13 cellular contexts compared by ENCODE assay signal in the genomic region with DNA sequence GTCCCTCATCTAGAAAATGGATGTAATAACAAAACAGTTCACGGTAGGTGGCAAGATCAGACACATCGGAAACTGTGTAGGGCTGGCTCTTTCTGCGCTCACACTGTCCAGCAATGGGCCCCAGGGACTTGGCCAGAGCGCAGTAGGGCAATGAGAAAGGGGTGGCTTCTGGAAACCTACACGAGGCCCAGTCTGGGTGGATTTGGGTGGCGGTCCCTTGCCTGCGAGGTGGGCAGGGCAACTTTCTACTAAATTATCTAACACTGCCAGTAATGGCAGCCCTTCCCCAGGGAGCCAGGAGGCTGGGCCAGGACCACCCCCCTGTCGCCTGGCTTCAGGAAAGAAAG. TPM values are rescaled to one million over a fixed set of nuclear protein-coding genes. Genes with fewer than 3 reads are reported as not detected.
DNase-seq lines count a peak whose midpoint lies in the region; ATAC-seq and TF ChIP-seq lines count a peak whose summit lies in the region.
"Had no signal": no experiment of that assay in that cellular context is flagged by ENCODE, and none has a peak within 500 bp of the region (broad histone marks: within the 10 kb centered on the region; RNA-seq: fewer than 3 reads in every experiment).

No MANE protein-coding gene starts in this region.

- peaks cover 49 to 71% (median 67%) of the 10 kb centered on the region in 10 experiments for H3K4me1 ChIP-seq in BLaER1 treated with 17β-estradiol and CSF1 and Interleukin-3, amounts not matched to agents 10 nM and 100 nM
- peaks cover 40% of the 10 kb centered on the region for H3K4me1 ChIP-seq in KMS-11 (ENCODE audit: low read depth, poor library complexity, severe bottlenecking)
- H3K4me1 ChIP-seq in neural progenitor cell = peaks cover 19% of the 10 kb centered on the region

- H2AFZ ChIP-seq in KMS-11 (ENCODE audit: low read depth) (no peak overlapping the region), neural progenitor cell (replicated peaks) (no peak overlapping the region)

- peaks cover 1% of the 10 kb centered on the region; the same call in 1 of the 2 replicates for H3K79me2 ChIP-seq in KMS-11 (ENCODE audit: insufficient read depth, low read depth)
- peaks cover 35% of the 10 kb centered on the region for H3K79me2 ChIP-seq in neural progenitor cell (ENCODE audit: low read depth)

- peaks cover 22% of the 10 kb centered on the region for H3K36me3 Mint-ChIP-seq in central memory CD8-positive, alpha-beta T cell (ENCODE audit: insufficient read depth)
- peaks cover 4% of the 10 kb centered on the region for H3K36me3 Mint-ChIP-seq in neural progenitor cell

- peak overlapping the region in 1 of 10 experiments; percentile 82; a peak in 1 of 20 replicates for H3K4me3 ChIP-seq in BLaER1 treated with 17β-estradiol and CSF1 and Interleukin-3, amounts not matched to agents 10 nM and 100 nM
- H3K4me3 ChIP-seq in KMS-11 (IDR thresholded peaks at IDR 0.05; ENCODE audit: insufficient read depth, low read depth, low read length) (no peak overlapping the region), neural progenitor cell (peak overlapping the region; percentile 95)

- peaks cover 39% of the 10 kb centered on the region for H3K4me1 Mint-ChIP-seq in central memory CD8-positive, alpha-beta T cell
- H3K4me1 Mint-ChIP-seq in neural progenitor cell = peaks cover 41% of the 10 kb centered on the region

- peaks cover 0 to 19% (median 10%) of the 10 kb centered on the region in 11 experiments; a peak in 11 of 22 replicates for H4K20me1 ChIP-seq in BLaER1 treated with 17β-estradiol and CSF1 and Interleukin-3, amounts not matched to agents 10 nM and 100 nM
- H4K20me1 ChIP-seq in KMS-11 (ENCODE audit: insufficient read depth) = no peaks in the 10 kb centered on the region
- H4K20me1 ChIP-seq in neural progenitor cell (ENCODE audit: low read depth) = peaks cover 34% of the 10 kb centered on the region

- peaks cover 33% of the 10 kb centered on the region for H3F3A ChIP-seq in neural progenitor cell (ENCODE audit: low read depth)

- no peaks in the 10 kb centered on the region for H3K9me3 ChIP-seq in BLaER1 treated with 17β-estradiol and CSF1 and Interleukin-3, amounts not matched to agents 10 nM and 100 nM (replicated peaks in 1 of 11)
- no peaks in the 10 kb centered on the region for H3K9me3 ChIP-seq in neural progenitor cell (ENCODE audit: low read depth)

- no peaks in the 10 kb centered on the region for H3K9me3 Mint-ChIP-seq in central memory CD8-positive, alpha-beta T cell
- H3K9me3 Mint-ChIP-seq in neural progenitor cell = no peaks in the 10 kb centered on the region

- no peak for ATAC-seq in central memory CD8-positive, alpha-beta T cell (replicated peaks; ENCODE audit: extremely low read depth, poor library complexity, severe bottlenecking)
- no peak for ATAC-seq in HG03520 (IDR thresholded peaks at IDR 0.05; ENCODE audit: unreplicated experiment)
- no peak for ATAC-seq in HG02610 (IDR thresholded peaks at IDR 0.05; ENCODE audit: unreplicated experiment)

- peak overlapping the region; percentile 88 for H3K4me3 Mint-ChIP-seq in central memory CD8-positive, alpha-beta T cell
- H3K4me3 Mint-ChIP-seq in neural progenitor cell = peak overlapping the region; percentile 86

- H3K27ac Mint-ChIP-seq in central memory CD8-positive, alpha-beta T cell (ENCODE audit: low read depth) = peak overlapping the region; percentile 51
- H3K27ac Mint-ChIP-seq in neural progenitor cell = peak overlapping the region; percentile 25

- TF ChIP-seq CTCF in KMS-11 (conservative IDR thresholded peaks at IDR 0.05; ENCODE audit: low read depth, low read length) (no peak), neural progenitor cell (IDR thresholded peaks at IDR 0.05) (no peak)

- peak overlapping the region in 5 of 11 experiments; percentile 64 to 88 (median 71); a peak in 4 of 22 replicates for H3K27ac ChIP-seq in BLaER1 treated with 17β-estradiol and CSF1 and Interleukin-3, amounts not matched to agents 10 nM and 100 nM
- H3K27ac ChIP-seq in KMS-11 (no peak overlapping the region), neural progenitor cell (no peak overlapping the region)

- peaks cover 8% of the 10 kb centered on the region for H3K27me3 Mint-ChIP-seq in central memory CD8-positive, alpha-beta T cell
- peaks cover 17% of the 10 kb centered on the region for H3K27me3 Mint-ChIP-seq in neural progenitor cell (ENCODE audit: insufficient read depth, low read depth)

- H3K36me3 ChIP-seq in BLaER1 treated with 17β-estradiol and CSF1 and Interleukin-3, amounts not matched to agents 10 nM and 100 nM = no peaks in the 10 kb centered on the region
- H3K36me3 ChIP-seq in KMS-11 (ENCODE audit: insufficient read depth) (no peaks in the 10 kb centered on the region), neural progenitor cell (no peaks in the 10 kb centered on the region)

- peak overlapping the region; percentile 68 to 91 (median 83) for H3K4me2 ChIP-seq in BLaER1 treated with 17β-estradiol and CSF1 and Interleukin-3, amounts not matched to agents 10 nM and 100 nM
- H3K4me2 ChIP-seq in KMS-11 (peak overlapping the region; percentile 38; the same call in 1 of the 2 replicates), neural progenitor cell (peak overlapping the region; percentile 81)

- no peaks in the 10 kb centered on the region for H3K27me3 ChIP-seq in BLaER1 treated with 17β-estradiol and CSF1 and Interleukin-3, amounts not matched to agents 10 nM and 100 nM
- H3K27me3 ChIP-seq in KMS-11 (ENCODE audit: insufficient read depth, low read depth) (no peaks in the 10 kb centered on the region), neural progenitor cell (peaks cover 32% of the 10 kb centered on the region)

- no peak for DNase-seq in central memory CD8-positive, alpha-beta T cell (ENCODE audit: low spot score in 2 of 2)
- no peak for DNase-seq in neural progenitor cell (ENCODE audit: low spot score)
- DNase-seq in DMS53 treated with DMSO at 0.1 percent for 48 hours (lab: John Stamatoyannopoulos, UW; ENCODE audit: unreplicated experiment) = no peak
- DNase-seq in COLO668 (lab: John Stamatoyannopoulos, UW; ENCODE audit: unreplicated experiment) = no peak
- DNase-seq: activated CD4-positive, alpha-beta T cell treated with anti-CD3 and anti-CD28 coated beads for 4 hours; central memory CD4-positive, alpha-beta T cell; COR-L47; Kasumi-1; stimulated activated naive CD4-positive, alpha-beta T cell treated with Interleukin-2 at 50 U/mL for 16 hours had no signal

- H3K9ac ChIP-seq in BLaER1 treated with 17β-estradiol and CSF1 and Interleukin-3, amounts not matched to agents 10 nM and 100 nM = peak overlapping the region in 6 of 11 experiments; percentile 69 to 87 (median 82); a peak in 7 of 22 replicates
- H3K9ac ChIP-seq in KMS-11 (no peak overlapping the region), neural progenitor cell (no peak overlapping the region)

RNA-seq across cellular contexts. Expression of gene TNK2, which starts 2.1 kb away (rescaled TPM):
- total RNA-seq in neural progenitor cell (ENCODE audit: low replicate concordance) = 5.4 and 19.0 TPM in 2 replicates

Comparison
In these comparisons a context has a peak if more than half of its experiments do, and no peak if none do; other contexts are left out.
1. H3K9ac ChIP-seq: peak in BLaER1 treated with 17β-estradiol and CSF1 and Interleukin-3, amounts not matched to agents 10 nM and 100 nM (6 of 11); none in KMS-11 (single experiment) and neural progenitor cell (single experiment).
2. Peak in every context shown above with its lines, with median percentiles within 50 percentile points of each other: H3K4me2 ChIP-seq.